8 cellular contexts compared by ENCODE assay signal in genomic region chr18:76492669-76493212, GRCh38. TPM values are rescaled to one million over a fixed set of nuclear protein-coding genes. Genes with fewer than 3 reads are reported as not detected.
DNase-seq lines count a peak whose midpoint lies in the region; ATAC-seq and TF ChIP-seq lines count a peak whose summit lies in the region.

No MANE protein-coding gene starts in this region.

- ATAC-seq in GM21723 (IDR thresholded peaks at IDR 0.05; ENCODE audit: unreplicated experiment), result peak; percentile 68
- peak; percentile 83 to 87 for ATAC-seq in activated T-cell treated with anti-CD3 and anti-CD28 coated beads, Interleukin-2, amount 50 U/mL, for 72 hours (replicated peaks in 1 of 2)

- no peak for TF ChIP-seq POLR2A in esophagus muscularis mucosa (IDR thresholded peaks at IDR 0.05; ENCODE audit: low read depth)

- H3K36me3 ChIP-seq in esophagus muscularis mucosa (no peaks in the 10 kb centered on the region), mucosa of stomach (ENCODE audit: control insufficient read depth, insufficient read depth, low read length) (no peaks in the 10 kb centered on the region)

- no peaks in the 10 kb centered on the region for H3K9me3 ChIP-seq in esophagus muscularis mucosa
- no peaks in the 10 kb centered on the region for H3K9me3 ChIP-seq in mucosa of stomach (ENCODE audit: control insufficient read depth, low read length)

- H3K4me1 Mint-ChIP-seq in activated T-cell treated with anti-CD3 and anti-CD28 coated beads, Interleukin-2, amount 50 U/mL, for 72 hours (ENCODE audit: low read depth), result peaks cover 41% of the 10 kb centered on the region

- TF ChIP-seq EP300 in esophagus muscularis mucosa (IDR thresholded peaks at IDR 0.05), result no peak

- peaks cover 4 to 12% of the 10 kb centered on the region in 2 donors for H3K36me3 Mint-ChIP-seq in activated T-cell treated with anti-CD3 and anti-CD28 coated beads, Interleukin-2, amount 50 U/mL, for 72 hours (ENCODE audit: insufficient read depth in 2 of 2)

- H3K4me1 ChIP-seq in esophagus muscularis mucosa (peaks cover 16 to 56% (median 43%) of the 10 kb centered on the region in 4 donors), mucosa of stomach (ENCODE audit: control insufficient read depth, insufficient read depth, low read length) (no peaks in the 10 kb centered on the region)

- H3K27me3 Mint-ChIP-seq in activated T-cell treated with anti-CD3 and anti-CD28 coated beads, Interleukin-2, amount 50 U/mL, for 72 hours (ENCODE audit: low read depth), result peaks cover 32% of the 10 kb centered on the region

- under 1% methylated on average over 31 of the region's 31 CpGs for WGBS in esophagus muscularis mucosa

- DNase-seq in DMS79 (lab: John Stamatoyannopoulos, UW) (peak; percentile 79), esophagus muscularis mucosa (ENCODE audit: extremely low spot score) (peak; percentile 99)
- DNase-seq in Jurkat, Clone E6-1 (ENCODE audit: low read depth, low spot score), result peak; percentile 99
- peak; percentile 99 to 100 for DNase-seq in activated T-cell treated with anti-CD3 and anti-CD28 coated beads, Interleukin-2, amount 50 U/mL, for 72 hours
- DNase-seq in stimulated activated CD8-positive, alpha-beta memory T cell treated with anti-CD3 and anti-CD28 coated beads, Interleukin-4, amount 100 ng/mL, for 4 hours (ENCODE audit: low read depth in 2 of 2, low spot score in 1 of 2), result peak; percentile 97 to 98

- no peak for TF ChIP-seq CTCF in esophagus muscularis mucosa (IDR thresholded peaks at IDR 0.05)

- peak overlapping the region; percentile 58 for H3K9ac ChIP-seq in mucosa of stomach (ENCODE audit: low read length)

- peak overlapping the region; percentile 86 for H3K27ac Mint-ChIP-seq in activated T-cell treated with anti-CD3 and anti-CD28 coated beads, Interleukin-2, amount 50 U/mL, for 72 hours

- intact Hi-C loops in esophagus muscularis mucosa (cut with DNase I), result loop anchor here (10.0 kb wide), 1 partner anchor 122 kb away; no protein-coding TSS in a partner anchor

- H3K4me3 ChIP-seq in Jurkat, Clone E6-1 (ENCODE audit: low read length), result peak overlapping the region; percentile 71
- H3K4me3 ChIP-seq in esophagus muscularis mucosa (peak overlapping the region; percentile 71 to 89 (median 83)), mucosa of stomach (ENCODE audit: low read length) (peak overlapping the region; percentile 60)

- peak overlapping the region; percentile 86 to 91 (median 90) for H3K27ac ChIP-seq in esophagus muscularis mucosa (replicated peaks in 1 of 4)

- no peaks in the 10 kb centered on the region for H3K9me3 Mint-ChIP-seq in activated T-cell treated with anti-CD3 and anti-CD28 coated beads, Interleukin-2, amount 50 U/mL, for 72 hours

- H3K27me3 ChIP-seq in esophagus muscularis mucosa (no peaks in the 10 kb centered on the region), mucosa of stomach (ENCODE audit: control insufficient read depth, insufficient read depth, low read length) (no peaks in the 10 kb centered on the region)

- peak overlapping the region; percentile 95 to 100 for H3K4me3 Mint-ChIP-seq in activated T-cell treated with anti-CD3 and anti-CD28 coated beads, Interleukin-2, amount 50 U/mL, for 72 hours

TF ChIP-seq in PFSK-1, 5 proteins besides CTCF, POLR2A, EP300 and RAD21:
- TF ChIP-seq TAF1 (IDR thresholded peaks at IDR 0.05; ENCODE audit: borderline replicate concordance, insufficient read depth, low read length) (peak; percentile 26; the same call in 1 of the 2 replicates), SIN3A (IDR thresholded peaks at IDR 0.05; ENCODE audit: borderline replicate concordance, insufficient read depth, low read length) (no peak)

RNA-seq across cellular contexts. Expression of gene ZNF516, which starts 2.3 kb away (rescaled TPM):
- 8.2 TPM for polyA plus RNA-seq in Jurkat, Clone E6-1 (2012; ENCODE audit: insufficient read depth, insufficient read length)
- 6.0 TPM for polyA plus RNA-seq in PFSK-1 (2012; ENCODE audit: insufficient read length, low read depth)
- total RNA-seq in activated T-cell treated with anti-CD3 and anti-CD28 coated beads, Interleukin-2, amount 50 U/mL, for 72 hours, result 10 to 100 TPM; 13.2 to 13.9 TPM
- 10 to 100 TPM; 28.5 to 44.9 (median 35.8) TPM for total RNA-seq in esophagus muscularis mucosa

Comparison
In these comparisons a context has a peak if more than half of its experiments do, and no peak if none do; other contexts are left out.
1. Peak in every context shown above with its lines: DNase-seq, ATAC-seq, H3K4me3 ChIP-seq and H3K27ac ChIP-seq.